Comparison of ENCODE assay signal across 8 cellular contexts in the genomic region with DNA sequence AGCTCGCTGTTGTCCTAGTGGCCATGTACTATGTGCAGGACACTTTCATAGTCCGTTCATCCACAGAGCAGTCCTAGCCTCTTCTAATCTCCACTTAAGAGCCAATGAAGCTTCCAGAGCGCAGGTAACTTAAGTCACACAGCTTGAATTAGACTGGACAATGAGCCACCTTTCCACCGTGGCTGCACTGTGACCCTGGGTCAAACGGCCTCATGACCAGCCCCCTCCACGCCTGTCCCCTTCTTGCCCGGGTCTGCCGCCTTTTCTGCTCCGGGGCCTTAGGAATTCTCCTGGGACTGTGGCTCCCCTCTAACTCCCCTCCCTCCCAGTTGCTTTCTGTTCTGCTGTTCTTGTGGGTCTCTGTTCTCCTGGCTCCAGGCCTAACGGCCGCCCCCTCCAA. TPM values are rescaled to one million over a fixed set of nuclear protein-coding genes. Genes with fewer than 3 reads are reported as not detected.
A peak's percentile ranks its signal among the peaks of the same experiment; 100 is the strongest.
DNase-seq lines count a peak whose midpoint lies in the region; ATAC-seq and TF ChIP-seq lines count a peak whose summit lies in the region.

No MANE protein-coding gene starts in this region.

- peak overlapping the region; percentile 97 for H3K4me2 ChIP-seq in PC-3 (ENCODE audit: low read length)
- peak overlapping the region; percentile 89 for H3K4me2 ChIP-seq in trophoblast cell (ENCODE audit: low read length)

- H3F3A ChIP-seq in PC-3 (ENCODE audit: low read length, unreplicated experiment), result no peaks in the 10 kb centered on the region

- H3K27ac ChIP-seq in PC-3 (ENCODE audit: low read length) (no peak overlapping the region), trophoblast cell (ENCODE audit: low read depth, low read length) (no peak overlapping the region)

- H2BK12ac ChIP-seq in trophoblast cell (ENCODE audit: low read length), result peak overlapping the region; percentile 61

- no peak overlapping the region for H4K12ac ChIP-seq in trophoblast cell (ENCODE audit: low read depth, low read length)

- H3K9me2 ChIP-seq in PC-3 (replicated peaks; ENCODE audit: low read length), result no peaks in the 10 kb centered on the region

- no peak for TF ChIP-seq CTCF in GM12864 (IDR thresholded peaks at IDR 0.05; ENCODE audit: low read depth, low read length, missing control alignments)
- TF ChIP-seq CTCF in PC-3 (conservative IDR thresholded peaks at IDR 0.05; ENCODE audit: low read depth, low read length), result no peak
- no peak for TF ChIP-seq CTCF in fibroblast of mammary gland (conservative IDR thresholded peaks at IDR 0.05; ENCODE audit: control insufficient read depth, insufficient read depth, low read depth, low read length)

- no peak overlapping the region for H4K8ac ChIP-seq in trophoblast cell (ENCODE audit: low read depth, low read length)

- POLR2A ChIA-PET in PC-3 (lab: Charles Lee; ENCODE audit: unreplicated experiment), result no interaction called here

- H3K36me3 ChIP-seq in PC-3 (ENCODE audit: low read depth, low read length), result no peaks in the 10 kb centered on the region
- no peaks in the 10 kb centered on the region for H3K36me3 ChIP-seq in trophoblast cell (ENCODE audit: control insufficient read depth in 1 of 2, insufficient read depth in 2 of 2, low read length in 2 of 2)

- H2BK120ac ChIP-seq in trophoblast cell (ENCODE audit: insufficient read depth, low read length, poor library complexity), result no peak overlapping the region

- no peak overlapping the region for H2AK5ac ChIP-seq in trophoblast cell (ENCODE audit: low read length)

- CTCF ChIA-PET in PC-3 (lab: Charles Lee), result interaction anchor here (0.9 kb wide), 1 partner anchor 136 kb away, joined by 3 read pairs; no protein-coding TSS in a partner anchor

- no peaks in the 10 kb centered on the region for H3K9me3 ChIP-seq in PC-3 (ENCODE audit: low read length)
- no peaks in the 10 kb centered on the region for H3K9me3 ChIP-seq in trophoblast cell (ENCODE audit: insufficient read depth, low read depth, low read length)

- DNase-seq in GM12864 (ENCODE audit: low read depth) (no peak), PC-3 (no peak), fibroblast of mammary gland (ENCODE audit: low read depth) (no peak), trophoblast cell (no peak), HCEC 1CT (no peak), SIG-M5 (lab: John Stamatoyannopoulos, UW) (no peak)
- DNase-seq in activated CD4-positive, alpha-beta T cell treated with anti-CD3 and anti-CD28 coated beads for 1 hour, result no peak

- no peak overlapping the region for H3K18ac ChIP-seq in trophoblast cell (ENCODE audit: low read length)

- no CpG with 5 or more reads among the region's 11 CpGs for WGBS in trophoblast cell (ENCODE audit: extremely low coverage, insufficient coverage, insufficient read length)

- H2BK5ac ChIP-seq in trophoblast cell (ENCODE audit: low read depth, low read length, poor library complexity), result no peak overlapping the region

- intact Hi-C loops in PC-3 (cut with micrococcal nuclease), result loop anchor here (1.0 kb wide), 3 partner anchors 58 to 293 kb away; no protein-coding TSS in a partner anchor

- H3K23ac ChIP-seq in trophoblast cell (ENCODE audit: low read length), result no peak overlapping the region

- H4K91ac ChIP-seq in trophoblast cell (ENCODE audit: low read depth, low read length), result no peak overlapping the region

- H2AFZ ChIP-seq in PC-3 (ENCODE audit: low read length), result peak overlapping the region; percentile 98
- no peak overlapping the region for H2AFZ ChIP-seq in trophoblast cell (ENCODE audit: insufficient read depth, low read length, poor library complexity)

- H3K4ac ChIP-seq in trophoblast cell (ENCODE audit: low read depth, low read length), result no peak overlapping the region

- no peak overlapping the region for H3K14ac ChIP-seq in trophoblast cell (ENCODE audit: low read length)

- ATAC-seq in PC-3, result peak; percentile 31
- ATAC-seq in HG03039 (IDR thresholded peaks at IDR 0.05; ENCODE audit: unreplicated experiment), result no peak

- BruUV-seq in PC-3 (replicated peaks; lab: Mats Ljungman, UMichigan), result no TSS peak

- H3K4me1 ChIP-seq in PC-3 (ENCODE audit: insufficient read depth, low read length) (0 out of 2 replicates have a peak, but pooled peaks cover 4% of the 10 kb centered on the region), trophoblast cell (ENCODE audit: control insufficient read depth in 1 of 2, insufficient read depth in 2 of 2, low read length in 2 of 2) (peaks cover 0 to 8% of the 10 kb centered on the region in 2 experiments)

- no peaks in the 10 kb centered on the region for H4K20me1 ChIP-seq in PC-3 (ENCODE audit: low read length)

- H3K79me1 ChIP-seq in trophoblast cell (ENCODE audit: low read length), result no peaks in the 10 kb centered on the region

- H3K27me3 ChIP-seq in PC-3 (ENCODE audit: low read length) (no peaks in the 10 kb centered on the region), trophoblast cell (ENCODE audit: insufficient read depth, low read length) (no peaks in the 10 kb centered on the region)

- peak overlapping the region; percentile 60 for H3K9ac ChIP-seq in PC-3 (ENCODE audit: low read length)
- no peak overlapping the region for H3K9ac ChIP-seq in trophoblast cell (ENCODE audit: low read length)

- H3K4me3 ChIP-seq in GM12864 (ENCODE audit: low read depth, low read length) (peak overlapping the region; percentile 43), PC-3 (ENCODE audit: low read length) (peak overlapping the region; percentile 80), fibroblast of mammary gland (ENCODE audit: control insufficient read depth, low read depth, low read length) (peak overlapping the region; percentile 56), trophoblast cell (ENCODE audit: low read depth, low read length) (peak overlapping the region; percentile 39)

- H3K79me2 ChIP-seq in PC-3 (ENCODE audit: low read length), result no peaks in the 10 kb centered on the region
- H3K79me2 ChIP-seq in trophoblast cell (ENCODE audit: control insufficient read depth, insufficient read depth, low read length, poor library complexity), result no peaks in the 10 kb centered on the region

RNA-seq across cellular contexts. Expression of a gene that starts 8.4 kb away (rescaled TPM):
- total RNA-seq in PC-3 (2014; rRNA removed), result 4.4 and 7.0 TPM in 2 replicates
- polyA plus RNA-seq in trophoblast cell (2013), result 5.3 and 6.0 TPM in 2 replicates

RNA-seq across cellular contexts. Expression of a gene that starts 32.0 kb away (rescaled TPM):
- total RNA-seq in PC-3 (2014; rRNA removed), result 19.8 and 20.8 TPM in 2 replicates
- 9.2 and 9.6 TPM in 2 replicates for polyA plus RNA-seq in trophoblast cell (2013)
